In the genomic region with DNA sequence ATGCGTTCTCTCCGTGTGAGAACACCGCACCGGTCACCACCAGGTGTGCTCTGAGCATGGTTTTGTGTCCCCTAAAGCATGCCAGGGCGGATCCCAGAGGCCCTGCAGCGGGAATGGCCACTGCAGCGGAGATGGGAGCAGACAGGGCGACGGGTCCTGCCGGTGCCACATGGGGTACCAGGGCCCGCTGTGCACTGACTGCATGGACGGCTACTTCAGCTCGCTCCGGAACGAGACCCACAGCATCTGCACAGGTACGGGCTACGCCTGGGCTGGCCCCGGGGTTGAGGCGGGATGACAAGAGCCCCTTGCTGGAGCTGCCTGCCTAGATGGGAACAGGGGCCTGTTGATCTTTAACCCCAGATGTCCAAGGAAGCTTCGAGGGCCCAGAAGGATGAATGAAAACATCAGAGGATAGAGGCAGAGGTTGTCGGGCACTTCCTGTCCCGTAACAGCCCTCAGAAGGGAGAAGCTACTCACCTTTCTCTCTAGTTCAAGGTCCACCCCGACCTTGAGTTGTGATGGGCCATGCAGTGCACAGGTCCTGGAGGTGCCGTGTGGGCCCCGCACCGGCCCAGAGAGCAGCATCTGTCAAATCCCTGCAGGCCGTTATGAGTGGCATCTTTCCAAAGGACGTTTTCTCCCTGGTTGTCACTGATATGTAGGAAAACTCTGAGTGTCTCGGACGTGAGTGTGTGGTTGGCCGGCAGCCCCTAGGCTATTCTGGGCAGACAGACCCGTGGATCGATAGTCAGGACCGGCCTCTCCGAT, we compare ENCODE assay signal across 1 cellular context.
TF ChIP-seq lines count a peak whose summit lies in the region.

No MANE protein-coding gene starts in this region.

TF ChIP-seq in WTC11, 78 proteins besides CTCF, POLR2A, EP300 and RAD21 (continued from another document):
- TF ChIP-seq, protein P1, sequence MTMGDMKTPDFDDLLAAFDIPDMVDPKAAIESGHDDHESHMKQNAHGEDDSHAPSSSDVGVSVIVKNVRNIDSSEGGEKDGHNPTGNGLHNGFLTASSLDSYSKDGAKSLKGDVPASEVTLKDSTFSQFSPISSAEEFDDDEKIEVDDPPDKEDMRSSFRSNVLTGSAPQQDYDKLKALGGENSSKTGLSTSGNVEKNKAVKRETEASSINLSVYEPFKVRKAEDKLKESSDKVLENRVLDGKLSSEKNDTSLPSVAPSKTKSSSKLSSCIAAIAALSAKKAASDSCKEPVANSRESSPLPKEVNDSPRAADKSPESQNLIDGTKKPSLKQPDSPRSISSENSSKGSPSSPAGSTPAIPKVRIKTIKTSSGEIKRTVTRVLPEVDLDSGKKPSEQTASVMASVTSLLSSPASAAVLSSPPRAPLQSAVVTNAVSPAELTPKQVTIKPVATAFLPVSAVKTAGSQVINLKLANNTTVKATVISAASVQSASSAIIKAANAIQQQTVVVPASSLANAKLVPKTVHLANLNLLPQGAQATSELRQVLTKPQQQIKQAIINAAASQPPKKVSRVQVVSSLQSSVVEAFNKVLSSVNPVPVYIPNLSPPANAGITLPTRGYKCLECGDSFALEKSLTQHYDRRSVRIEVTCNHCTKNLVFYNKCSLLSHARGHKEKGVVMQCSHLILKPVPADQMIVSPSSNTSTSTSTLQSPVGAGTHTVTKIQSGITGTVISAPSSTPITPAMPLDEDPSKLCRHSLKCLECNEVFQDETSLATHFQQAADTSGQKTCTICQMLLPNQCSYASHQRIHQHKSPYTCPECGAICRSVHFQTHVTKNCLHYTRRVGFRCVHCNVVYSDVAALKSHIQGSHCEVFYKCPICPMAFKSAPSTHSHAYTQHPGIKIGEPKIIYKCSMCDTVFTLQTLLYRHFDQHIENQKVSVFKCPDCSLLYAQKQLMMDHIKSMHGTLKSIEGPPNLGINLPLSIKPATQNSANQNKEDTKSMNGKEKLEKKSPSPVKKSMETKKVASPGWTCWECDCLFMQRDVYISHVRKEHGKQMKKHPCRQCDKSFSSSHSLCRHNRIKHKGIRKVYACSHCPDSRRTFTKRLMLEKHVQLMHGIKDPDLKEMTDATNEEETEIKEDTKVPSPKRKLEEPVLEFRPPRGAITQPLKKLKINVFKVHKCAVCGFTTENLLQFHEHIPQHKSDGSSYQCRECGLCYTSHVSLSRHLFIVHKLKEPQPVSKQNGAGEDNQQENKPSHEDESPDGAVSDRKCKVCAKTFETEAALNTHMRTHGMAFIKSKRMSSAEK (CRISPR knock-in tag; IDR thresholded peaks at IDR 0.05; ENCODE audit: borderline replicate concordance), result no peak
- TF ChIP-seq, protein P2, sequence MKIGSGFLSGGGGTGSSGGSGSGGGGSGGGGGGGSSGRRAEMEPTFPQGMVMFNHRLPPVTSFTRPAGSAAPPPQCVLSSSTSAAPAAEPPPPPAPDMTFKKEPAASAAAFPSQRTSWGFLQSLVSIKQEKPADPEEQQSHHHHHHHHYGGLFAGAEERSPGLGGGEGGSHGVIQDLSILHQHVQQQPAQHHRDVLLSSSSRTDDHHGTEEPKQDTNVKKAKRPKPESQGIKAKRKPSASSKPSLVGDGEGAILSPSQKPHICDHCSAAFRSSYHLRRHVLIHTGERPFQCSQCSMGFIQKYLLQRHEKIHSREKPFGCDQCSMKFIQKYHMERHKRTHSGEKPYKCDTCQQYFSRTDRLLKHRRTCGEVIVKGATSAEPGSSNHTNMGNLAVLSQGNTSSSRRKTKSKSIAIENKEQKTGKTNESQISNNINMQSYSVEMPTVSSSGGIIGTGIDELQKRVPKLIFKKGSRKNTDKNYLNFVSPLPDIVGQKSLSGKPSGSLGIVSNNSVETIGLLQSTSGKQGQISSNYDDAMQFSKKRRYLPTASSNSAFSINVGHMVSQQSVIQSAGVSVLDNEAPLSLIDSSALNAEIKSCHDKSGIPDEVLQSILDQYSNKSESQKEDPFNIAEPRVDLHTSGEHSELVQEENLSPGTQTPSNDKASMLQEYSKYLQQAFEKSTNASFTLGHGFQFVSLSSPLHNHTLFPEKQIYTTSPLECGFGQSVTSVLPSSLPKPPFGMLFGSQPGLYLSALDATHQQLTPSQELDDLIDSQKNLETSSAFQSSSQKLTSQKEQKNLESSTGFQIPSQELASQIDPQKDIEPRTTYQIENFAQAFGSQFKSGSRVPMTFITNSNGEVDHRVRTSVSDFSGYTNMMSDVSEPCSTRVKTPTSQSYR (CRISPR knock-in tag; IDR thresholded peaks at IDR 0.05), result no peak
